In genomic region chr17:11610999-11611566, GRCh38 we compare ENCODE assay signal across 18 cellular contexts. TPM values are rescaled to one million over a fixed set of nuclear protein-coding genes. Genes with fewer than 3 reads are reported as not detected.
DNase-seq lines count a peak whose midpoint lies in the region; ATAC-seq, FAIRE-seq and TF ChIP-seq lines count a peak whose summit lies in the region.
"Had no signal": no experiment of that assay in that cellular context is flagged by ENCODE, and none has a peak within 500 bp of the region (broad histone marks: within the 10 kb centered on the region; RNA-seq: fewer than 3 reads in every experiment).

No MANE protein-coding gene starts in this region.

- H2BK15ac ChIP-seq in H1 (ENCODE audit: low read length): no peak overlapping the region

- TF ChIP-seq RAD21 in SK-N-SH (IDR thresholded peaks at IDR 0.05; ENCODE audit: low read length) (no peak), H1 (IDR thresholded peaks at IDR 0.05 in 1 of 2, conservative IDR thresholded peaks at IDR 0.05 in 1 of 2; ENCODE audit: low read depth in 2 of 2, low read length in 2 of 2) (no peak)

- H2AFZ ChIP-seq in SK-N-SH (ENCODE audit: low read depth) (no peak overlapping the region), H1 (ENCODE audit: low read length) (0 out of 2 replicates have a peak overlapping the region, but pooled peaks have one; percentile 6)
- H2AFZ ChIP-seq: GM23338 had no signal

- no peak for FAIRE-seq in H1 (lab: Jason Lieb, UNC)
- FAIRE-seq: HepG2, HTR-8/SVneo had no signal

- no peak overlapping the region for H2AK5ac ChIP-seq in H1 (ENCODE audit: low read depth, low read length)

- H4K20me1 ChIP-seq in SK-N-SH (ENCODE audit: insufficient read depth) (no peaks in the 10 kb centered on the region), H1 (replicated peaks in 1 of 2; ENCODE audit: control insufficient read depth in 1 of 2, insufficient read depth in 2 of 2, low read length in 2 of 2) (no peaks in the 10 kb centered on the region)
- H4K20me1 ChIP-seq: BLaER1 had no signal

- H3K4me3 Mint-ChIP-seq in nephron progenitor cell: no peak overlapping the region
- H3K4me3 Mint-ChIP-seq in activated CD8-positive, alpha-beta T cell treated with anti-CD3 and anti-CD28 coated beads, Interleukin-2, amount 10 ng/mL, durations not matched to agents 7 days and 5 days: no peak overlapping the region
- no peak overlapping the region for H3K4me3 Mint-ChIP-seq in Caco-2 (ENCODE audit: unreplicated experiment)
- H3K4me3 Mint-ChIP-seq: CD4-positive, CD25-positive, alpha-beta regulatory T cell; GM23338; H9 had no signal

- no peak overlapping the region for H4K8ac ChIP-seq in H1 (ENCODE audit: extremely low read depth, insufficient read depth, low read length)

- WGBS in SK-N-SH (ENCODE audit: low lambda C conversion rate): 17% methylated on average over 6 of the region's 6 CpGs
- 83% methylated on average over 6 of the region's 6 CpGs; no CpG with 5 or more reads in 1 of the 2 experiments for WGBS in H1 (ENCODE audit: extremely low coverage in 1 of 2, insufficient coverage in 1 of 2, insufficient read length in 1 of 2, insufficient replicate concordance in 2 of 2, low coverage in 1 of 2, low lambda C conversion rate in 2 of 2, missing lambda C conversion rate in 1 of 2), 2 experiments

- H3K4me2 ChIP-seq in SK-N-SH: no peak overlapping the region
- H3K4me2 ChIP-seq in H1 (ENCODE audit: insufficient read depth in 1 of 2, low read depth in 2 of 2, low read length in 2 of 2): no peak overlapping the region
- H3K4me2 ChIP-seq: BLaER1, GM23338 had no signal

- H3K4me3 ChIP-seq in SK-N-SH (ENCODE audit: low read depth in 2 of 2, low read length in 1 of 2) (no peak overlapping the region), H1 (ENCODE audit: extremely low read depth in 1 of 4, insufficient read depth in 2 of 4, low read depth in 3 of 4, low read length in 4 of 4) (no peak overlapping the region), Caco-2 (ENCODE audit: low read depth, low read length) (no peak overlapping the region)
- H3K4me3 ChIP-seq: BLaER1, GM23338 had no signal

- no peak overlapping the region for H3K18ac ChIP-seq in H1 (ENCODE audit: extremely low read depth, low read length)

- DNase-seq in D341Med (ENCODE audit: low spot score) (peak; percentile 34), SK-N-SH (peak; percentile 66), H1 (ENCODE audit: low read depth in 1 of 2, low spot score in 2 of 2) (no peak), nephron progenitor cell (no peak), Caco-2 (no peak), HT-29 (ENCODE audit: low spot score) (no peak)
- DNase-seq in activated CD8-positive, alpha-beta T cell treated with anti-CD3 and anti-CD28 coated beads, Interleukin-2, amount 10 ng/mL, durations not matched to agents 7 days and 5 days: no peak
- DNase-seq: 8988T; AML-193; Calu3; CD4-positive, CD25-positive, alpha-beta regulatory T cell; GF-D8; H9 had no signal

- POLR2A ChIA-PET in SK-N-SH (lab: Yijun Ruan, JAX): interaction anchor here (2.7 kb wide), 1 partner anchor 13 kb away, joined by 12 read pairs; the partner anchor contains the start of gene DNAH9
- POLR2A ChIA-PET in H1 (lab: Charles Lee; ENCODE audit: partially characterized antibody): no interaction called here
- POLR2A ChIA-PET in activated CD8-positive, alpha-beta T cell treated with anti-CD3 and anti-CD28 coated beads, Interleukin-2, amount 10 ng/mL, durations not matched to agents 7 days and 5 days (lab: Charles Lee): no interaction called here
- POLR2A ChIA-PET in Caco-2 (lab: Charles Lee): no interaction called here

- BruUV-seq in Caco-2 (replicated peaks; lab: Mats Ljungman, UMichigan): no TSS peak

- no peak overlapping the region for H4K5ac ChIP-seq in H1 (ENCODE audit: insufficient read length, low read depth, low read length)

- no peak for TF ChIP-seq CTCF in SK-N-SH (IDR thresholded peaks at IDR 0.05)
- no peak for TF ChIP-seq CTCF in H1 (IDR thresholded peaks at IDR 0.05; ENCODE audit: control extremely low read depth in 1 of 3, insufficient read depth in 1 of 3, low read depth in 1 of 3, low read length in 3 of 3)
- no peak for TF ChIP-seq CTCF in nephron progenitor cell (IDR thresholded peaks at IDR 0.05)
- TF ChIP-seq CTCF in Caco-2 (IDR thresholded peaks at IDR 0.05; ENCODE audit: insufficient read depth in 1 of 2, low read depth in 1 of 2, low read length in 1 of 2, severe bottlenecking in 1 of 2, unreplicated experiment in 1 of 2): no peak

- H2BK12ac ChIP-seq in H1 (ENCODE audit: low read depth, low read length): no peak overlapping the region

- H3K9ac ChIP-seq in SK-N-SH (no peak overlapping the region), H1 (replicated peaks in 1 of 4; ENCODE audit: extremely low read depth in 1 of 4, low read depth in 3 of 4, low read length in 3 of 4) (no peak overlapping the region)
- H3K9ac ChIP-seq: BLaER1 had no signal

- no peak overlapping the region for H3K23ac ChIP-seq in H1 (ENCODE audit: insufficient read length)

- peak in 1 of 2 experiments; percentile 75; a peak in 1 of 4 replicates for TF ChIP-seq EP300 in SK-N-SH (IDR thresholded peaks at IDR 0.05; ENCODE audit: borderline replicate concordance in 1 of 2, low read depth in 1 of 2, low read length in 1 of 2)
- no peak for TF ChIP-seq EP300 in H1 (IDR thresholded peaks at IDR 0.05; ENCODE audit: borderline replicate concordance in 1 of 2, low read depth in 2 of 2, low read length in 2 of 2)

- H3K27me3 Mint-ChIP-seq in nephron progenitor cell (ENCODE audit: low read depth, poor library complexity): no peaks in the 10 kb centered on the region
- H3K27me3 Mint-ChIP-seq in activated CD8-positive, alpha-beta T cell treated with anti-CD3 and anti-CD28 coated beads, Interleukin-2, amount 10 ng/mL, durations not matched to agents 7 days and 5 days (ENCODE audit: low read depth): no peaks in the 10 kb centered on the region
- no peaks in the 10 kb centered on the region for H3K27me3 Mint-ChIP-seq in Caco-2 (ENCODE audit: insufficient read depth, unreplicated experiment)
- H3K27me3 Mint-ChIP-seq: CD4-positive, CD25-positive, alpha-beta regulatory T cell had no signal

- H3F3A ChIP-seq in SK-N-SH (replicated peaks; ENCODE audit: insufficient read depth): no peaks in the 10 kb centered on the region

- CTCF ChIA-PET in SK-N-SH (lab: Yijun Ruan, JAX) (interaction anchor here (0.9 to 4.4 kb wide), 2 partner anchors 14 to 33 kb away, joined by 4 to 30 read pairs; no protein-coding TSS in a partner anchor), H1 (lab: Charles Lee; ENCODE audit: partially characterized antibody) (interaction anchor here (1.4 to 1.7 kb wide), 4 partner anchors 12 to 467 kb away, joined by 3 to 5 read pairs (median 4); no protein-coding TSS in a partner anchor), Caco-2 (lab: Charles Lee) (no interaction called here)
- CTCF ChIA-PET in activated CD8-positive, alpha-beta T cell treated with anti-CD3 and anti-CD28 coated beads, Interleukin-2, amount 10 ng/mL, durations not matched to agents 7 days and 5 days (lab: Charles Lee): no interaction called here

- no peaks in the 10 kb centered on the region for H3K79me1 ChIP-seq in H1 (ENCODE audit: low read depth, low read length)

- intact Hi-C loops in Caco-2 (cut with micrococcal nuclease; ENCODE audit: unreplicated experiment): no loop called here

- H3K23me2 ChIP-seq in H1 (ENCODE audit: low read depth, low read length): no peaks in the 10 kb centered on the region

- H3K9me3 Mint-ChIP-seq in nephron progenitor cell (no peaks in the 10 kb centered on the region), Caco-2 (ENCODE audit: unreplicated experiment) (no peaks in the 10 kb centered on the region)
- peaks cover under 1% of the 10 kb centered on the region for H3K9me3 Mint-ChIP-seq in activated CD8-positive, alpha-beta T cell treated with anti-CD3 and anti-CD28 coated beads, Interleukin-2, amount 10 ng/mL, durations not matched to agents 7 days and 5 days (ENCODE audit: insufficient read depth)
- H3K9me3 Mint-ChIP-seq: GM23338, H9 had no signal

- H2BK5ac ChIP-seq in H1 (ENCODE audit: low read depth, low read length): no peak overlapping the region

- H3K4ac ChIP-seq in H1 (replicated peaks; ENCODE audit: insufficient read length, low read depth, low read length): no peak overlapping the region

- H3K27ac Mint-ChIP-seq in nephron progenitor cell (peak overlapping the region; percentile 58), Caco-2 (ENCODE audit: unreplicated experiment) (no peak overlapping the region)
- no peak overlapping the region for H3K27ac Mint-ChIP-seq in activated CD8-positive, alpha-beta T cell treated with anti-CD3 and anti-CD28 coated beads, Interleukin-2, amount 10 ng/mL, durations not matched to agents 7 days and 5 days
- H3K27ac Mint-ChIP-seq: CD4-positive, CD25-positive, alpha-beta regulatory T cell; GM23338; H9 had no signal

- no peak overlapping the region for H2BK120ac ChIP-seq in H1 (replicated peaks; ENCODE audit: low read depth, low read length)

- H3K4me1 ChIP-seq in SK-N-SH (ENCODE audit: control insufficient read depth in 1 of 2, insufficient read depth in 2 of 2, low read depth in 1 of 2, low read length in 1 of 2): peaks cover 0 to 50% of the 10 kb centered on the region in 2 experiments; a peak in 3 of 4 replicates
- no peaks in the 10 kb centered on the region; a peak in 1 of 7 replicates for H3K4me1 ChIP-seq in H1 (replicated peaks in 1 of 4; ENCODE audit: control insufficient read depth in 3 of 4, insufficient read depth in 4 of 4, low read length in 3 of 4)
- H3K4me1 ChIP-seq in Caco-2: no peaks in the 10 kb centered on the region
- H3K4me1 ChIP-seq: BLaER1 had no signal

- no peak overlapping the region for H3K14ac ChIP-seq in H1 (ENCODE audit: insufficient read length)

- H3K79me2 ChIP-seq in SK-N-SH (ENCODE audit: insufficient read depth): no peaks in the 10 kb centered on the region
- H3K79me2 ChIP-seq in H1 (ENCODE audit: control insufficient read depth in 1 of 2, insufficient read depth in 2 of 2, low read length in 2 of 2): no peaks in the 10 kb centered on the region

- H3K36me3 Mint-ChIP-seq in nephron progenitor cell (ENCODE audit: low read depth) (no peaks in the 10 kb centered on the region), Caco-2 (ENCODE audit: insufficient read depth, unreplicated experiment) (no peaks in the 10 kb centered on the region)
- H3K36me3 Mint-ChIP-seq in activated CD8-positive, alpha-beta T cell treated with anti-CD3 and anti-CD28 coated beads, Interleukin-2, amount 10 ng/mL, durations not matched to agents 7 days and 5 days (ENCODE audit: low read depth): no peaks in the 10 kb centered on the region
- H3K36me3 Mint-ChIP-seq: CD4-positive, CD25-positive, alpha-beta regulatory T cell had no signal

- no peak for TF ChIP-seq POLR2A in H1 (IDR thresholded peaks at IDR 0.05; ENCODE audit: control extremely low read depth in 1 of 2, low read depth in 2 of 2, low read length in 2 of 2)

- H3K9me3 ChIP-seq in SK-N-SH (no peaks in the 10 kb centered on the region; the same call in 1 of the 2 replicates), H1 (ENCODE audit: insufficient read depth in 2 of 2, low read depth in 1 of 2, low read length in 1 of 2) (no peaks in the 10 kb centered on the region), Caco-2 (no peaks in the 10 kb centered on the region)
- H3K9me3 ChIP-seq: BLaER1 had no signal

- H3K36me3 ChIP-seq in SK-N-SH (replicated peaks in 1 of 2; ENCODE audit: control insufficient read depth in 1 of 2, insufficient read depth in 2 of 2, low read length in 1 of 2) (no peaks in the 10 kb centered on the region), H1 (ENCODE audit: control insufficient read depth in 2 of 4, insufficient read depth in 4 of 4, low read length in 3 of 4) (no peaks in the 10 kb centered on the region), Caco-2 (ENCODE audit: control insufficient read depth, insufficient read depth, low read length) (no peaks in the 10 kb centered on the region)
- H3K36me3 ChIP-seq: BLaER1 had no signal

- no peak overlapping the region for H4K91ac ChIP-seq in H1 (replicated peaks; ENCODE audit: insufficient read length, low read length)

- H3K4me1 Mint-ChIP-seq in nephron progenitor cell (peaks cover 63% of the 10 kb centered on the region), Caco-2 (ENCODE audit: low read depth, unreplicated experiment) (no peaks in the 10 kb centered on the region)
- no peaks in the 10 kb centered on the region for H3K4me1 Mint-ChIP-seq in activated CD8-positive, alpha-beta T cell treated with anti-CD3 and anti-CD28 coated beads, Interleukin-2, amount 10 ng/mL, durations not matched to agents 7 days and 5 days (ENCODE audit: low read depth)
- H3K4me1 Mint-ChIP-seq: CD4-positive, CD25-positive, alpha-beta regulatory T cell; GM23338 had no signal

- H3K9me2 ChIP-seq in SK-N-SH: no peaks in the 10 kb centered on the region

- H3K27ac ChIP-seq in SK-N-SH (ENCODE audit: low read depth in 2 of 2, low read length in 1 of 2): peak overlapping the region in 1 of 2 experiments; percentile 99; a peak in 2 of 4 replicates
- H3K27ac ChIP-seq in H1 (ENCODE audit: low read depth, low read length): no peak overlapping the region
- H3K27ac ChIP-seq: BLaER1 had no signal

- no peak overlapping the region for H3K56ac ChIP-seq in H1 (replicated peaks; ENCODE audit: insufficient read length, low read depth, low read length)

- no peaks in the 10 kb centered on the region for H3K27me3 ChIP-seq in SK-N-SH (ENCODE audit: insufficient read depth)
- no peaks in the 10 kb centered on the region for H3K27me3 ChIP-seq in H1 (replicated peaks in 1 of 4; ENCODE audit: control insufficient read depth in 3 of 4, extremely low read depth in 1 of 4, insufficient read depth in 3 of 4, low read length in 3 of 4)
- no peaks in the 10 kb centered on the region for H3K27me3 ChIP-seq in Caco-2 (replicated peaks; ENCODE audit: control insufficient read depth, insufficient read depth, low read length)
- H3K27me3 ChIP-seq: BLaER1 had no signal

- no peak overlapping the region for H2BK20ac ChIP-seq in H1 (ENCODE audit: low read length)

- no peak for ATAC-seq in activated CD8-positive, alpha-beta T cell treated with anti-CD3 and anti-CD28 coated beads, Interleukin-2, amount 10 ng/mL, durations not matched to agents 7 days and 5 days
- no peak for ATAC-seq in GM21786 (IDR thresholded peaks at IDR 0.05; ENCODE audit: unreplicated experiment)
- ATAC-seq: GM23338, HepG2 had no signal

RNA-seq across cellular contexts. Expression of gene DNAH9, which starts 12.8 kb away (rescaled TPM):
- polyA plus RNA-seq in SK-N-SH (2012; rRNA removed) (0.05 TPM in 1 of 2 replicates, not detected in the other), H1 (2011; rRNA removed) (0.19 and 0.21 TPM in 2 replicates)
- 0.05 and 0.09 TPM in 2 replicates for polyA plus RNA-seq in SK-N-SH (2012; cell fraction: cytosol; rRNA removed)
- 0.05 and 0.42 TPM in 2 replicates for polyA plus RNA-seq in SK-N-SH (2012; cell fraction: nucleus; rRNA removed)
- 0.65 and 0.86 TPM in 2 replicates for total RNA-seq in H1 (2021; fragmentation: NEBNext Ultra II Directional; extraction: Animal tissue kit (Norgen Biotek cat#: 25700))
- 0.17 TPM for polyA plus RNA-seq in H1 (2011; cell fraction: cytosol; rRNA removed)
- 0.29 TPM for polyA plus RNA-seq in H1 (2011; cell fraction: nucleus; rRNA removed)
- 0.13 to 0.59 TPM (median 0.18 TPM) in 4 replicates for polyA plus RNA-seq in H1 (2012, experiment 1 of 2)
- polyA plus RNA-seq in H1 (2012, experiment 2 of 2): 0.68 TPM
- polyA plus RNA-seq in H1 (2013, experiment 1 of 2): 0.34 TPM
- 0.66 TPM for polyA plus RNA-seq in H1 (2013, experiment 2 of 2)
- polyA minus RNA-seq in H1 (2011; rRNA and poly(A)+ RNA removed): 0.69 and 1.5 TPM in 2 replicates
- 0.15 TPM for polyA minus RNA-seq in H1 (2011; cell fraction: cytosol; rRNA and poly(A)+ RNA removed)
- 0.40 TPM for polyA minus RNA-seq in H1 (2011; cell fraction: nucleus; rRNA and poly(A)+ RNA removed)
- total RNA-seq in activated CD8-positive, alpha-beta T cell treated with anti-CD3 and anti-CD28 coated beads, Interleukin-2, amount 10 ng/mL, durations not matched to agents 7 days and 5 days: not detected
- not detected in 2 replicates for total RNA-seq in Caco-2 (2022)
- 0.03 TPM in 1 of 2 replicates, not detected in the other for total RNA-seq in HT-29 (2014; rRNA removed; shearing (Covaris generic))
- total RNA-seq: CD4-positive, CD25-positive, alpha-beta regulatory T cell; GM23338; HepG2 had no signal
- polyA plus RNA-seq: CD4-positive, CD25-positive, alpha-beta regulatory T cell; GM23338; HepG2 had no signal

Comparison
In these comparisons a context has a peak if more than half of its experiments do, and no peak if none do; other contexts are left out.
1. DNase-seq: peak in D341Med (single experiment) and SK-N-SH (single experiment); none in H1 (0 of 2), nephron progenitor cell (single experiment), activated CD8-positive, alpha-beta T cell treated with anti-CD3 and anti-CD28 coated beads, Interleukin-2, amount 10 ng/mL, durations not matched to agents 7 days and 5 days (single experiment), Caco-2 (0 of 2) and HT-29 (single experiment).
2. CTCF ChIA-PET loops: an anchor here in SK-N-SH (0.9 to 4.4 kb wide) and H1 (1.4 to 1.7 kb wide); none called in activated CD8-positive, alpha-beta T cell treated with anti-CD3 and anti-CD28 coated beads, Interleukin-2, amount 10 ng/mL, durations not matched to agents 7 days and 5 days and Caco-2.